In the genomic region with DNA sequence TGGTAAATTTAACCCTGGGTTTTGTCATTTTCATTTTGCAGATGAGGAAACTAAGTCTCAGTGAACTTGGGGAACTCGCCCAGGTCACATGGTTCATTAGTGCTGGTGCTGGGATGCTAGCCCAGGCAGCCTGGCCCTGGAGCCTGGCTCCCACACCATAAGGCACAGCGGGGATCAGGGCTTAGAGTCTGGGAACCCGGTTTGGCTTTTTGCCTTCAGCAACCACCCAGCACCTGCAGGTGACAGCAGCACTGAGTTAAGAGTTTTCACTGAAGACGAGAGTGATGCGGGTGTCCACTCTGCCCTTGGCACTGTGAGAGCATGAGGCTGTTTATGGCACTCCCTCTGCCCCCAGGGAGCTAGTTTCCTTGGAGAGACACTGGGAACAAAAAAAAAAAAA, we compare ENCODE assay signal across 14 cellular contexts. TPM values are rescaled to one million over a fixed set of nuclear protein-coding genes. Genes with fewer than 3 reads are reported as not detected.
DNase-seq lines count a peak whose midpoint lies in the region; ATAC-seq and TF ChIP-seq lines count a peak whose summit lies in the region.
"Had no signal": no experiment of that assay in that cellular context is flagged by ENCODE, and none has a peak within 500 bp of the region (broad histone marks: within the 10 kb centered on the region; RNA-seq: fewer than 3 reads in every experiment).

No MANE protein-coding gene starts in this region.

- no peaks in the 10 kb centered on the region for H3K27me3 ChIP-seq in GM23338 (ENCODE audit: insufficient read depth)
- no peaks in the 10 kb centered on the region for H3K27me3 ChIP-seq in heart right ventricle
- H3K27me3 ChIP-seq in sigmoid colon, result no peaks in the 10 kb centered on the region
- H3K27me3 ChIP-seq in mesenchymal stem cell (ENCODE audit: control insufficient read depth in 1 of 2, insufficient read depth in 1 of 2, low read length in 2 of 2), result no peaks in the 10 kb centered on the region
- H3K27me3 ChIP-seq: BE2C had no signal

- peaks cover 5% of the 10 kb centered on the region for H3K79me1 ChIP-seq in mesenchymal stem cell (replicated peaks; ENCODE audit: low read length, poor library complexity, severe bottlenecking)

- no peaks in the 10 kb centered on the region for H3F3A ChIP-seq in GM23338 (replicated peaks; ENCODE audit: low read depth)

- H2AFZ ChIP-seq in GM23338, result no peak overlapping the region
- no peak overlapping the region for H2AFZ ChIP-seq in mesenchymal stem cell (ENCODE audit: low read depth, low read length)

- no peak overlapping the region for H3K9ac ChIP-seq in mesenchymal stem cell (ENCODE audit: low read length)

- H4K8ac ChIP-seq in mesenchymal stem cell (ENCODE audit: low read length), result no peak overlapping the region

- H3K36me3 Mint-ChIP-seq in GM23338 (ENCODE audit: low read depth), result peaks cover 29% of the 10 kb centered on the region
- H3K36me3 Mint-ChIP-seq: CD4-positive, alpha-beta memory T cell had no signal

- H3K4me3 ChIP-seq in GM23338 (no peak overlapping the region), heart right ventricle (no peak overlapping the region), sigmoid colon (no peak overlapping the region), mesenchymal stem cell (ENCODE audit: insufficient read depth in 1 of 2, low read depth in 1 of 2, low read length in 2 of 2) (no peak overlapping the region)
- H3K4me3 ChIP-seq: SK-N-MC had no signal

- intact Hi-C loops in heart right ventricle (cut with DNase I), result loop anchor here in 5 of 10 donors (1.0 to 10.0 kb wide), 3 partner anchors 62 to 68 kb away; no protein-coding TSS in a partner anchor
- intact Hi-C loops in sigmoid colon (cut with DNase I), result no loop called here

- H3K9me3 ChIP-seq in heart right ventricle, result no peaks in the 10 kb centered on the region
- no peaks in the 10 kb centered on the region for H3K9me3 ChIP-seq in sigmoid colon
- no peaks in the 10 kb centered on the region for H3K9me3 ChIP-seq in mesenchymal stem cell (ENCODE audit: control insufficient read depth, low read length)
- H3K9me3 ChIP-seq: BE2C had no signal

- no peak overlapping the region for H3K4me3 Mint-ChIP-seq in GM23338
- H3K4me3 Mint-ChIP-seq: CD4-positive, alpha-beta memory T cell had no signal

- 46 to 51% methylated on average over 5 of the region's 5 CpGs for WGBS in heart right ventricle, 2 donors
- 58 to 80% methylated on average over 5 of the region's 5 CpGs for WGBS in sigmoid colon, 2 donors
- 94% methylated on average over 5 of the region's 5 CpGs for WGBS in mesenchymal stem cell

- peaks cover 2% of the 10 kb centered on the region for H3K27me3 Mint-ChIP-seq in GM23338 (ENCODE audit: insufficient read depth, low read depth, poor library complexity)
- H3K27me3 Mint-ChIP-seq: CD4-positive, alpha-beta memory T cell had no signal

- no peak overlapping the region for H3K4ac ChIP-seq in mesenchymal stem cell (ENCODE audit: low read depth in 1 of 2, low read length in 2 of 2)

- H3K23ac ChIP-seq in mesenchymal stem cell (ENCODE audit: low read length in 2 of 2), result no peak overlapping the region

- no peak overlapping the region for H2BK15ac ChIP-seq in mesenchymal stem cell (ENCODE audit: low read depth, poor library complexity, severe bottlenecking)

- no peaks in the 10 kb centered on the region for H3K9me2 ChIP-seq in GM23338 (ENCODE audit: insufficient read depth)

- peak; percentile 45 for ATAC-seq in GM23338
- ATAC-seq in heart right ventricle, result peak in 6 of 8 donors; percentile 14 to 55 (median 28)
- no peak for ATAC-seq in HG03045 (IDR thresholded peaks at IDR 0.05; ENCODE audit: unreplicated experiment)
- no peak for ATAC-seq in HG03432 (IDR thresholded peaks at IDR 0.05; ENCODE audit: unreplicated experiment)

- H3K18ac ChIP-seq in mesenchymal stem cell (ENCODE audit: low read depth in 1 of 2, low read length in 2 of 2), result no peak overlapping the region

- no peaks in the 10 kb centered on the region; the same call in 1 of the 2 replicates for H3K79me2 ChIP-seq in GM23338 (replicated peaks; ENCODE audit: insufficient read depth)

- no peak overlapping the region for H2BK12ac ChIP-seq in mesenchymal stem cell (ENCODE audit: low read length in 2 of 2)

- DNase-seq in GM23338 (ENCODE audit: low spot score) (peak; percentile 5), NCI-H69 (lab: John Stamatoyannopoulos, UW) (peak; percentile 15), heart right ventricle (no peak), sigmoid colon (no peak), mesenchymal stem cell (no peak)
- DNase-seq: BE2C; CD4-positive, alpha-beta memory T cell; KG1; NCI-H1092; NCI-H187; NCI-H524 had no signal

- no peak overlapping the region for H4K91ac ChIP-seq in mesenchymal stem cell (ENCODE audit: low read length)

- TF ChIP-seq POLR2A in sigmoid colon (IDR thresholded peaks at IDR 0.05), result no peak

- no peaks in the 10 kb centered on the region for H3K36me3 ChIP-seq in GM23338 (ENCODE audit: insufficient read depth)
- H3K36me3 ChIP-seq in heart right ventricle, result peaks cover 0 to 31% (median 0%) of the 10 kb centered on the region in 9 donors
- peaks cover 0 to 8% (median 0%) of the 10 kb centered on the region in 4 donors for H3K36me3 ChIP-seq in sigmoid colon
- peaks cover 3 to 19% of the 10 kb centered on the region in 2 experiments for H3K36me3 ChIP-seq in mesenchymal stem cell (ENCODE audit: control insufficient read depth in 1 of 2, insufficient read depth in 2 of 2, low read depth in 1 of 2, low read length in 2 of 2)
- H3K36me3 ChIP-seq: BE2C had no signal

- no peak overlapping the region for H2BK5ac ChIP-seq in mesenchymal stem cell (ENCODE audit: low read depth, low read length, poor library complexity, severe bottlenecking)

- no peaks in the 10 kb centered on the region for H3K4me1 ChIP-seq in GM23338 (ENCODE audit: insufficient read depth)
- peaks cover 0 to 41% (median 27%) of the 10 kb centered on the region in 9 donors for H3K4me1 ChIP-seq in heart right ventricle
- H3K4me1 ChIP-seq in sigmoid colon, result peaks cover 0 to 55% (median 41%) of the 10 kb centered on the region in 4 donors
- H3K4me1 ChIP-seq in mesenchymal stem cell (ENCODE audit: control insufficient read depth, insufficient read depth, low read depth, low read length), result peaks cover 12% of the 10 kb centered on the region
- H3K4me1 ChIP-seq: BE2C had no signal

- H3K4me1 Mint-ChIP-seq in GM23338, result peaks cover 12% of the 10 kb centered on the region

- H2BK120ac ChIP-seq in mesenchymal stem cell (ENCODE audit: low read depth, low read length), result no peak overlapping the region

- H3K27ac Mint-ChIP-seq in GM23338, result no peak overlapping the region

- H3K4me2 ChIP-seq in GM23338 (no peak overlapping the region), mesenchymal stem cell (ENCODE audit: low read length, poor library complexity, severe bottlenecking) (no peak overlapping the region)

- no peak overlapping the region for H2AK5ac ChIP-seq in mesenchymal stem cell (ENCODE audit: low read length, severe bottlenecking)

- no peak for TF ChIP-seq EP300 in sigmoid colon (IDR thresholded peaks at IDR 0.05)

- no peaks in the 10 kb centered on the region; the same call in 2 of the 3 replicates for H3K9me3 Mint-ChIP-seq in GM23338

- H3K27ac ChIP-seq in GM23338 (ENCODE audit: low read depth), result no peak overlapping the region
- peak overlapping the region in 6 of 10 donors; percentile 3 to 85 (median 79) for H3K27ac ChIP-seq in heart right ventricle
- peak overlapping the region; percentile 59 to 87 (median 79) for H3K27ac ChIP-seq in sigmoid colon
- H3K27ac ChIP-seq in mesenchymal stem cell (ENCODE audit: low read length, poor library complexity, severe bottlenecking), result no peak overlapping the region
- H3K27ac ChIP-seq: SK-N-MC had no signal

- H4K20me1 ChIP-seq in GM23338 (replicated peaks; ENCODE audit: insufficient read depth), result 0 out of 2 replicates have a peak, but pooled peaks cover 4% of the 10 kb centered on the region

- H3K14ac ChIP-seq in mesenchymal stem cell (ENCODE audit: low read length in 2 of 2), result no peak overlapping the region

- TF ChIP-seq CTCF in GM23338 (conservative IDR thresholded peaks at IDR 0.05; ENCODE audit: low read depth in 2 of 2) (no peak), heart right ventricle (IDR thresholded peaks at IDR 0.05) (no peak), sigmoid colon (IDR thresholded peaks at IDR 0.05) (no peak)

TF ChIP-seq in GM23338, 12 proteins besides CTCF, POLR2A, EP300 and RAD21 (continues in another document):
- TF ChIP-seq STAT1 (IDR thresholded peaks at IDR 0.05; ENCODE audit: unreplicated experiment) (no peak), CREB1 (CRISPR knock-in tag; IDR thresholded peaks at IDR 0.05; ENCODE audit: low read depth) (no peak), ZNF331 (CRISPR knock-in tag; IDR thresholded peaks at IDR 0.05; ENCODE audit: low read depth) (no peak), EZH2 (IDR thresholded peaks at IDR 0.05; ENCODE audit: low read depth, unreplicated experiment) (no peak), EZH2phosphoT487 (IDR thresholded peaks at IDR 0.05; ENCODE audit: unreplicated experiment) (no peak), NANOG (IDR thresholded peaks at IDR 0.05; ENCODE audit: borderline replicate concordance) (no peak)
- TF ChIP-seq, protein P1, sequence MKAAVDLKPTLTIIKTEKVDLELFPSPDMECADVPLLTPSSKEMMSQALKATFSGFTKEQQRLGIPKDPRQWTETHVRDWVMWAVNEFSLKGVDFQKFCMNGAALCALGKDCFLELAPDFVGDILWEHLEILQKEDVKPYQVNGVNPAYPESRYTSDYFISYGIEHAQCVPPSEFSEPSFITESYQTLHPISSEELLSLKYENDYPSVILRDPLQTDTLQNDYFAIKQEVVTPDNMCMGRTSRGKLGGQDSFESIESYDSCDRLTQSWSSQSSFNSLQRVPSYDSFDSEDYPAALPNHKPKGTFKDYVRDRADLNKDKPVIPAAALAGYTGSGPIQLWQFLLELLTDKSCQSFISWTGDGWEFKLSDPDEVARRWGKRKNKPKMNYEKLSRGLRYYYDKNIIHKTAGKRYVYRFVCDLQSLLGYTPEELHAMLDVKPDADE (IDR thresholded peaks at IDR 0.05), result no peak

RNA-seq across cellular contexts. Expression of a gene that starts 18.4 kb away (rescaled TPM):
- total RNA-seq in GM23338 (2014; rRNA removed; shearing (Covaris generic)), result 0.74 and 1.2 TPM in 2 replicates
- polyA plus RNA-seq in GM23338 (2016; fragmentation: Nextera tagmentation; extraction: Ambion mirVana) (0.35 and 1.3 TPM in 2 replicates), heart right ventricle (1 to 10 TPM in 1 of 2 donors, under 1 TPM in 1; 0.90 to 2.0 TPM), sigmoid colon (1 to 10 TPM in 2 of 3 donors, under 1 TPM in 1; 0.60 to 1.7 (median 1.6) TPM)
- total RNA-seq in heart right ventricle (1 to 10 TPM in 6 of 10 donors, under 1 TPM in 4; 0.30 to 2.3 (median 1.1) TPM), sigmoid colon (1 to 10 TPM in 2 of 4 donors, under 1 TPM in 2; 0.66 to 1.4 (median 1.0) TPM)
- 0.29 TPM for polyA plus RNA-seq in mesenchymal stem cell (2013, experiment 1 of 2)
- polyA plus RNA-seq in mesenchymal stem cell (2013, experiment 2 of 2), result 0.21 TPM

Comparison
In these comparisons a context has a peak if more than half of its experiments do, and no peak if none do; other contexts are left out.
1. ATAC-seq: peak in GM23338 (single experiment) and heart right ventricle (6 of 8); none in HG03045 (single experiment) and HG03432 (single experiment).
2. DNase-seq: peak in GM23338 (single experiment) and NCI-H69 (single experiment); none in heart right ventricle (0 of 2), sigmoid colon (single experiment) and mesenchymal stem cell (single experiment).
3. H3K27ac ChIP-seq: peak in heart right ventricle (6 of 10) and sigmoid colon (4 of 4); none in GM23338 (single experiment) and mesenchymal stem cell (single experiment).